Comparison of ENCODE assay signal across 9 cellular contexts in genomic region chr7:18610331-18610948, GRCh38.
DNase-seq lines count a peak whose midpoint lies in the region; ATAC-seq and TF ChIP-seq lines count a peak whose summit lies in the region.
"Had no signal": no experiment of that assay in that cellular context is flagged by ENCODE, and none has a peak within 500 bp of the region (broad histone marks: within the 10 kb centered on the region; RNA-seq: fewer than 3 reads in every experiment).

No MANE protein-coding gene starts in this region.

- no peaks in the 10 kb centered on the region for H3K27me3 Mint-ChIP-seq in activated B cell treated with CpG ODN at 0.5 μM for 24 hours

- H3K4me3 ChIP-seq in HL-60 (replicated peaks; ENCODE audit: insufficient read depth, low read length) (no peak overlapping the region), right lobe of liver (no peak overlapping the region)
- H3K4me3 ChIP-seq: skin epidermis had no signal

- 27% methylated on average over 8 of the region's 8 CpGs for WGBS in right lobe of liver (ENCODE audit: insufficient coverage, low coverage, low lambda C conversion rate, missing lambda C conversion rate)

- H3K27ac Mint-ChIP-seq in activated B cell treated with CpG ODN at 0.5 μM for 24 hours = no peak overlapping the region

- H3K36me3 ChIP-seq in right lobe of liver = no peaks in the 10 kb centered on the region

- CTCF ChIA-PET in activated B cell treated with CpG ODN at 0.5 μM for 24 hours (lab: Charles Lee) = interaction anchor here (0.6 to 3.5 kb wide), 10 partner anchors 19 to 258 kb away, joined by 3 to 27 read pairs (median 3); no protein-coding TSS in a partner anchor

- H3K27me3 ChIP-seq in HL-60 (ENCODE audit: insufficient read depth, poor library complexity, severe bottlenecking) = no peaks in the 10 kb centered on the region
- no peaks in the 10 kb centered on the region for H3K27me3 ChIP-seq in right lobe of liver

- intact Hi-C loops in activated B cell treated with CpG ODN at 0.5 μM for 24 hours (cut with micrococcal nuclease) = loop anchor here (1.0 to 5.0 kb wide), 5 partner anchors 18 to 258 kb away; partner anchors contain the start of gene HDAC9
- intact Hi-C loops in right lobe of liver (cut with DNase I) = no loop called here

- H3K4me1 Mint-ChIP-seq in activated B cell treated with CpG ODN at 0.5 μM for 24 hours = peaks cover 4% of the 10 kb centered on the region

- peak; percentile 37 for ATAC-seq in activated B cell treated with CpG ODN at 0.5 μM for 24 hours (ENCODE audit: low read depth)
- peak; percentile 34 to 62 (median 46) for ATAC-seq in right lobe of liver

- peak; percentile 69; the same call in 2 of the 3 replicates for TF ChIP-seq CTCF in GM12872 (IDR thresholded peaks at IDR 0.05; ENCODE audit: insufficient read depth, low read depth, low read length)
- peak; percentile 22 for TF ChIP-seq CTCF in HL-60 (IDR thresholded peaks at IDR 0.05; ENCODE audit: insufficient read depth, low read length)
- TF ChIP-seq CTCF in activated B cell treated with CpG ODN at 0.5 μM for 24 hours (IDR thresholded peaks at IDR 0.05) = no peak
- TF ChIP-seq CTCF in right lobe of liver (IDR thresholded peaks at IDR 0.05) = peak; percentile 26 to 48 (median 38)

- POLR2A ChIA-PET in activated B cell treated with CpG ODN at 0.5 μM for 24 hours (lab: Charles Lee) = interaction anchor here (1.0 kb wide), 1 partner anchor 258 kb away, joined by 3 read pairs; no protein-coding TSS in a partner anchor

- peaks cover 2% of the 10 kb centered on the region for H3K9me3 Mint-ChIP-seq in activated B cell treated with CpG ODN at 0.5 μM for 24 hours

- H3K36me3 Mint-ChIP-seq in activated B cell treated with CpG ODN at 0.5 μM for 24 hours (ENCODE audit: low read depth) = peaks cover 60% of the 10 kb centered on the region

- H3K4me3 Mint-ChIP-seq in activated B cell treated with CpG ODN at 0.5 μM for 24 hours = no peak overlapping the region

- no peaks in the 10 kb centered on the region for H3K4me1 ChIP-seq in right lobe of liver

- no peak for TF ChIP-seq POLR2A in right lobe of liver (IDR thresholded peaks at IDR 0.05)

- no peak for DNase-seq in HL-60 (ENCODE audit: low read depth in 1 of 2, low spot score in 1 of 2)
- no peak for DNase-seq in activated B cell treated with CpG ODN at 0.5 μM for 24 hours
- no peak for DNase-seq in right lobe of liver
- no peak for DNase-seq in GM03348 (ENCODE audit: low spot score)
- no peak for DNase-seq in activated CD4-positive, CD25-positive, alpha-beta regulatory T cell (lab: John Stamatoyannopoulos, UW)
- no peak for DNase-seq in glomerular visceral epithelial cell (ENCODE audit: extremely low spot score)
- DNase-seq in activated CD8-positive, alpha-beta memory T cell treated with anti-CD3 and anti-CD28 coated beads, Interleukin-2, amount 50 U/mL, for 4 hours = no peak

- no peak overlapping the region for H3K27ac ChIP-seq in HL-60 (replicated peaks)
- H3K27ac ChIP-seq in right lobe of liver = no peak overlapping the region
- H3K27ac ChIP-seq: skin epidermis had no signal

- H3K9me3 ChIP-seq in right lobe of liver = no peaks in the 10 kb centered on the region
